7 cellular contexts compared by ENCODE assay signal in the genomic region with DNA sequence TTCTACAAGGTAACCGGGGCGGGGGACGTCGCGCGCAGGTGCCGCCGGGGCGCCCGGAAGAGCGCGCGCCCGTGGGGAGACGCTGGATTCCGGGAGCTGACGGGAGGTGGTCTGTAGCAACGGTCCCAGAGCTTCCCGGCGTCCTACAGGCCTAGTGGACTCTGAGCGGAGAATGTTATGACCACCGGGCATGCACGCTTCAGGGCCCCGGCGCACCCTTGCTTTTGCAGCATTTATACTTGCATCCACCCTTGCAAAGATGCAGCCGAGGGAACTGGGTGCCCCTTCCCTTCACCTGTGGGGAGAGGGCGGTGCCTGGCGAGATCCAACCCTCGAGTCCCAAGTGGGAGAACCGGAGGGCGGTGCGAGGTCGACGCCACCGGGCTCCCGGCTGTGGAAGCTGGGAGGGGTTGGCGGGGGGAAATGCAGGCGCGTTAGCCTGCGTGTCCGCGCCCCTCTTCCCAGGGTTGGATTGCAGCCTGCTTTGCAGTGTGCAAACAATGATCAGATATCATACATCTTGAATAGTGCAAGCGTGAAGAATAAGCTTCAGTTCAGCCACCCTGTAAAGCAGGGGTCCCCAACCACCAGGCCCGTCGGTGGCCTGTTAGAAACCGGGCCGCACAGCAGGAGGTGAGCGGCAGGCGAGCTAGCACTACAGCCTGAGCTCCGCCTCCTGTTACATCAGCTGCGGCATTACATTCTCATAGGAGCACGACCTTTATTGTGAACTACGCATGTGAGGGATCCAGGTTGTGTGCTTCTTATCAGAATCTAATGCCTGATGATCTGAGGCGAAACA. TPM values are rescaled to one million over a fixed set of nuclear protein-coding genes. Genes with fewer than 3 reads are reported as not detected.
DNase-seq lines count a peak whose midpoint lies in the region; ATAC-seq and TF ChIP-seq lines count a peak whose summit lies in the region.

No MANE protein-coding gene starts in this region.

- no peaks in the 10 kb centered on the region for H3K9me3 ChIP-seq in liver (ENCODE audit: control insufficient read depth in 4 of 4, low read length in 3 of 4)

- TF ChIP-seq RAD21 in liver (IDR thresholded peaks at IDR 0.05): peak in 1 of 2 donors; percentile 33

- peaks cover 9 to 32% (median 20%) of the 10 kb centered on the region in 4 donors for H3K4me1 ChIP-seq in liver (ENCODE audit: control insufficient read depth in 4 of 4, insufficient read depth in 4 of 4, low read length in 3 of 4)

- ATAC-seq in GM18520 (IDR thresholded peaks at IDR 0.05; ENCODE audit: unreplicated experiment) (peak; percentile 24), HG03135 (IDR thresholded peaks at IDR 0.05; ENCODE audit: unreplicated experiment) (peak; percentile 28)

- 1% methylated on average over 54 of the region's 54 CpGs for WGBS in liver

- H3K27ac ChIP-seq in liver (ENCODE audit: low read depth in 1 of 2, low read length in 2 of 2): peak overlapping the region; percentile 82 to 95

- peak overlapping the region; percentile 66 to 96 (median 90) for H3K4me3 ChIP-seq in liver (ENCODE audit: low read depth in 1 of 3, low read length in 3 of 3)

- H3K36me3 ChIP-seq in liver (ENCODE audit: control insufficient read depth in 4 of 4, insufficient read depth in 3 of 4, low read depth in 1 of 4, low read length in 3 of 4): peaks cover 0 to 9% (median 1%) of the 10 kb centered on the region in 4 donors

- DNase-seq in NCI-H446 (lab: John Stamatoyannopoulos, UW) (peak; percentile 7 to 58), dedifferentiated amniotic fluid mesenchymal stem cell (ENCODE audit: extremely low spot score) (peak; percentile 42)
- DNase-seq in activated CD4-positive, alpha-beta T cell treated with anti-CD3 and anti-CD28 coated beads for 4 hours: peak; percentile 71 to 72
- DNase-seq in stimulated activated CD4-positive, alpha-beta T cell treated with anti-CD3 and anti-CD28 coated beads, Interleukin-4, amount 100 ng/mL, for 4 hours: peak; percentile 55 to 79

- H3K9ac ChIP-seq in liver (ENCODE audit: low read depth in 1 of 2, low read length in 2 of 2): peak overlapping the region; percentile 32 to 87

- no peaks in the 10 kb centered on the region for H3K27me3 ChIP-seq in liver (ENCODE audit: control insufficient read depth in 4 of 4, insufficient read depth in 4 of 4, low read length in 3 of 4)

- TF ChIP-seq CTCF in liver (IDR thresholded peaks at IDR 0.05; ENCODE audit: low read depth, low read length, missing input control): no peak

TF ChIP-seq in liver, 16 proteins besides CTCF, POLR2A, EP300 and RAD21:
- TF ChIP-seq FOXA2 (IDR thresholded peaks at IDR 0.05) (no peak), EGR1 (IDR thresholded peaks at IDR 0.05; ENCODE audit: low read depth in 2 of 2) (no peak), TAF1 (conservative IDR thresholded peaks at IDR 0.05) (peak; percentile 49), JUND (IDR thresholded peaks at IDR 0.05) (peak in 1 of 2 donors; percentile 15), YY1 (IDR thresholded peaks at IDR 0.05) (no peak), RXRA (IDR thresholded peaks at IDR 0.05) (peak; percentile 60 to 80), NR2F2 (IDR thresholded peaks at IDR 0.05) (peak; percentile 56), HNF4G (IDR thresholded peaks at IDR 0.05) (no peak), GABPA (IDR thresholded peaks at IDR 0.05 in 1 of 2, conservative IDR thresholded peaks at IDR 0.05 in 1 of 2) (no peak), HNF4A (conservative IDR thresholded peaks at IDR 0.05) (peak in 1 of 2 donors; percentile 17), FOXA1 (IDR thresholded peaks at IDR 0.05) (no peak), SP1 (IDR thresholded peaks at IDR 0.05) (peak; percentile 53)
- TF ChIP-seq, protein P1, sequence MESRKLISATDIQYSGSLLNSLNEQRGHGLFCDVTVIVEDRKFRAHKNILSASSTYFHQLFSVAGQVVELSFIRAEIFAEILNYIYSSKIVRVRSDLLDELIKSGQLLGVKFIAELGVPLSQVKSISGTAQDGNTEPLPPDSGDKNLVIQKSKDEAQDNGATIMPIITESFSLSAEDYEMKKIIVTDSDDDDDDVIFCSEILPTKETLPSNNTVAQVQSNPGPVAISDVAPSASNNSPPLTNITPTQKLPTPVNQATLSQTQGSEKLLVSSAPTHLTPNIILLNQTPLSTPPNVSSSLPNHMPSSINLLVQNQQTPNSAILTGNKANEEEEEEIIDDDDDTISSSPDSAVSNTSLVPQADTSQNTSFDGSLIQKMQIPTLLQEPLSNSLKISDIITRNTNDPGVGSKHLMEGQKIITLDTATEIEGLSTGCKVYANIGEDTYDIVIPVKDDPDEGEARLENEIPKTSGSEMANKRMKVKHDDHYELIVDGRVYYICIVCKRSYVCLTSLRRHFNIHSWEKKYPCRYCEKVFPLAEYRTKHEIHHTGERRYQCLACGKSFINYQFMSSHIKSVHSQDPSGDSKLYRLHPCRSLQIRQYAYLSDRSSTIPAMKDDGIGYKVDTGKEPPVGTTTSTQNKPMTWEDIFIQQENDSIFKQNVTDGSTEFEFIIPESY (IDR thresholded peaks at IDR 0.05): no peak
- TF ChIP-seq, protein P2, sequence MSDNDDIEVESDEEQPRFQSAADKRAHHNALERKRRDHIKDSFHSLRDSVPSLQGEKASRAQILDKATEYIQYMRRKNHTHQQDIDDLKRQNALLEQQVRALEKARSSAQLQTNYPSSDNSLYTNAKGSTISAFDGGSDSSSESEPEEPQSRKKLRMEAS (IDR thresholded peaks at IDR 0.05): peak; percentile 62
- TF ChIP-seq, protein P3, sequence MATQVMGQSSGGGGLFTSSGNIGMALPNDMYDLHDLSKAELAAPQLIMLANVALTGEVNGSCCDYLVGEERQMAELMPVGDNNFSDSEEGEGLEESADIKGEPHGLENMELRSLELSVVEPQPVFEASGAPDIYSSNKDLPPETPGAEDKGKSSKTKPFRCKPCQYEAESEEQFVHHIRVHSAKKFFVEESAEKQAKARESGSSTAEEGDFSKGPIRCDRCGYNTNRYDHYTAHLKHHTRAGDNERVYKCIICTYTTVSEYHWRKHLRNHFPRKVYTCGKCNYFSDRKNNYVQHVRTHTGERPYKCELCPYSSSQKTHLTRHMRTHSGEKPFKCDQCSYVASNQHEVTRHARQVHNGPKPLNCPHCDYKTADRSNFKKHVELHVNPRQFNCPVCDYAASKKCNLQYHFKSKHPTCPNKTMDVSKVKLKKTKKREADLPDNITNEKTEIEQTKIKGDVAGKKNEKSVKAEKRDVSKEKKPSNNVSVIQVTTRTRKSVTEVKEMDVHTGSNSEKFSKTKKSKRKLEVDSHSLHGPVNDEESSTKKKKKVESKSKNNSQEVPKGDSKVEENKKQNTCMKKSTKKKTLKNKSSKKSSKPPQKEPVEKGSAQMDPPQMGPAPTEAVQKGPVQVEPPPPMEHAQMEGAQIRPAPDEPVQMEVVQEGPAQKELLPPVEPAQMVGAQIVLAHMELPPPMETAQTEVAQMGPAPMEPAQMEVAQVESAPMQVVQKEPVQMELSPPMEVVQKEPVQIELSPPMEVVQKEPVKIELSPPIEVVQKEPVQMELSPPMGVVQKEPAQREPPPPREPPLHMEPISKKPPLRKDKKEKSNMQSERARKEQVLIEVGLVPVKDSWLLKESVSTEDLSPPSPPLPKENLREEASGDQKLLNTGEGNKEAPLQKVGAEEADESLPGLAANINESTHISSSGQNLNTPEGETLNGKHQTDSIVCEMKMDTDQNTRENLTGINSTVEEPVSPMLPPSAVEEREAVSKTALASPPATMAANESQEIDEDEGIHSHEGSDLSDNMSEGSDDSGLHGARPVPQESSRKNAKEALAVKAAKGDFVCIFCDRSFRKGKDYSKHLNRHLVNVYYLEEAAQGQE (IDR thresholded peaks at IDR 0.05): peak; percentile 65
- TF ChIP-seq, protein P4, sequence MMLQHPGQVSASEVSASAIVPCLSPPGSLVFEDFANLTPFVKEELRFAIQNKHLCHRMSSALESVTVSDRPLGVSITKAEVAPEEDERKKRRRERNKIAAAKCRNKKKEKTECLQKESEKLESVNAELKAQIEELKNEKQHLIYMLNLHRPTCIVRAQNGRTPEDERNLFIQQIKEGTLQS (IDR thresholded peaks at IDR 0.05): peak; percentile 53

RNA-seq across cellular contexts. Expression of a gene that starts 0.6 kb away (rescaled TPM):
- total RNA-seq in liver: 10 to 100 TPM; 35.6 to 52.1 TPM
- 100 to 1,000 TPM in 1 of 2 donors, 10 to 100 TPM in 1; 62.2 to 140 TPM for polyA plus RNA-seq in liver

RNA-seq across cellular contexts. Expression of a gene that starts 0.8 kb away (rescaled TPM):
- 10 to 100 TPM in 1 of 2 donors, 1 to 10 TPM in 1; 6.9 to 11.6 TPM for total RNA-seq in liver
- 1 to 10 TPM; 4.9 to 6.2 TPM for polyA plus RNA-seq in liver

Comparison
In these comparisons a context has a peak if more than half of its experiments do, and no peak if none do; other contexts are left out.
1. Peak in every context shown above with its lines: DNase-seq, ATAC-seq, H3K4me3 ChIP-seq and H3K27ac ChIP-seq.